ENCODE assay signal across 16 cellular contexts in the genomic region with DNA sequence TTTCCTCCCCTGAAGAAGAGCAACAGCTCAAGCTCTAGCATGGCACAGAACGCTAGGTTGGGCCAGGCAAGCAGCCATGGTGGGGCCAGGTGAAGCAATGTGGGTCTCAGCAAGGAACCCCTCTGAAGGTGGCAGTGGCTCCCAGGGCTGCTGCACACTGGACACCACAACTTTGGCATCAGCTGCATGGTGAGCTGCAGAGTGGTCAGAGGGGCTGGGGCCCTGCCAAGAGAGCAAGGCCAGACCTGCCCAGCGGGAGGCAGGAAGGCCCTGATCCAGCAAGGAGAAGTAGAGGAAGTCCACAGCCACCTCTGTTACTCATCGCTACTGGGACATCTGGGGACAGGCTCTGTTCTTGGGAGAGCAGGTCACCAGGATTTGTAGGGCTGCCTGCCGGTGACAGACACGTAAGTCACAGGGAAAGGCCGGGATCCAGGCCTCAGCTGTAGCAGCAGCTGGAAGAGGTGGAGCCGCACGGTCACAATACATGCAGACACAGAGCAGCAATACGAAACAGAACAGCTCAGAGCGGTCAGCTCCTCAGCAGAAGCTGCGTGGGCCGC. TPM values are rescaled to one million over a fixed set of nuclear protein-coding genes. Genes with fewer than 3 reads are reported as not detected.
DNase-seq lines count a peak whose midpoint lies in the region; ATAC-seq and TF ChIP-seq lines count a peak whose summit lies in the region.
"Had no signal": no experiment of that assay in that cellular context is flagged by ENCODE, and none has a peak within 500 bp of the region (broad histone marks: within the 10 kb centered on the region; RNA-seq: fewer than 3 reads in every experiment).

No MANE protein-coding gene starts in this region.

- ATAC-seq in left lobe of liver (no peak), psoas muscle (peak; percentile 27 to 71 (median 38)), HG02973 (IDR thresholded peaks at IDR 0.05; ENCODE audit: unreplicated experiment) (no peak)
- ATAC-seq: CD8-positive, alpha-beta T cell had no signal

- H3K27ac ChIP-seq in RWPE1: peak overlapping the region; percentile 56
- H3K27ac ChIP-seq in psoas muscle: no peak overlapping the region
- H3K27ac ChIP-seq: SJCRH30 had no signal

- POLR2A ChIA-PET in RWPE1 (lab: Yijun Ruan, JAX; ENCODE audit: low non-redundant PET): interaction anchor here (1.2 to 1.4 kb wide), 2 partner anchors 12 to 37 kb away, joined by 3 read pairs; a partner anchor contains a TSS

- no peaks in the 10 kb centered on the region for H3K4me1 ChIP-seq in psoas muscle
- H3K4me1 ChIP-seq: HAP-1, SJCRH30 had no signal

- no peaks in the 10 kb centered on the region for H3K9me3 ChIP-seq in MG63
- no peaks in the 10 kb centered on the region for H3K9me3 ChIP-seq in psoas muscle
- H3K9me3 ChIP-seq: BE2C, HAP-1, SJCRH30 had no signal

- WGBS in psoas muscle, 3 donors: 84 to 88% (median 85%) methylated on average over 12 of the region's 12 CpGs

- TF ChIP-seq CTCF in RWPE1 (conservative IDR thresholded peaks at IDR 0.05; ENCODE audit: low read depth) (no peak), psoas muscle (IDR thresholded peaks at IDR 0.05) (no peak)

- intact Hi-C loops in psoas muscle (cut with DNase I): no loop called here

- CTCF ChIA-PET in RWPE1 (lab: Yijun Ruan, JAX): interaction anchor here (1.3 to 4.0 kb wide), 2 partner anchors 13 to 36 kb away, joined by 6 to 13 read pairs; no protein-coding TSS in a partner anchor

- H3K36me3 ChIP-seq in MG63: peaks cover 20% of the 10 kb centered on the region
- peaks cover 0 to 92% of the 10 kb centered on the region in 2 donors for H3K36me3 ChIP-seq in psoas muscle (ENCODE audit: insufficient read depth in 1 of 2, low read depth in 1 of 2)
- H3K36me3 ChIP-seq: SJCRH30 had no signal

- DNase-seq in MG63: peak; percentile 54
- no peak for DNase-seq in RWPE1 (ENCODE audit: low spot score)
- peak; percentile 38 for DNase-seq in left lobe of liver (ENCODE audit: low spot score)
- peak in 1 of 2 donors; percentile 42 for DNase-seq in psoas muscle
- no peak for DNase-seq in GM03348 (ENCODE audit: low spot score)
- no peak for DNase-seq in kidney tubule cell (ENCODE audit: low spot score)
- DNase-seq: BE2C; CD8-positive, alpha-beta T cell; KBM-7; NCI-H1092 treated with DMSO at 0.1 percent for 48 hours; NCI-H2081 treated with DMSO at 0.1 percent for 48 hours; NCI-H226; NCI-H526; SJCRH30 had no signal

- no peaks in the 10 kb centered on the region for H3K27me3 ChIP-seq in MG63
- H3K27me3 ChIP-seq in psoas muscle (ENCODE audit: insufficient read depth in 3 of 3, low read length in 2 of 3): no peaks in the 10 kb centered on the region
- H3K27me3 ChIP-seq: BE2C, SJCRH30 had no signal

- H3K4me3 ChIP-seq in MG63 (no peak overlapping the region), psoas muscle (no peak overlapping the region)
- H3K4me3 ChIP-seq: HAP-1, SJCRH30 had no signal

RNA-seq across cellular contexts. Expression of a gene that starts 12.4 kb away (rescaled TPM):
- total RNA-seq in MG63 (2014; rRNA removed; shearing (Covaris generic); ENCODE audit: low replicate concordance): 50.5 and 60.2 TPM in 2 replicates
- total RNA-seq in left lobe of liver (37.9 TPM), psoas muscle (10 to 100 TPM; 10.3 to 20.6 (median 17.5) TPM)
- polyA plus RNA-seq in psoas muscle: 10 to 100 TPM in 2 of 3 donors, 1 to 10 TPM in 1; 7.7 to 25.1 (median 12.1) TPM

RNA-seq across cellular contexts. Expression of a gene that starts 12.9 kb away (rescaled TPM):
- 15.0 and 70.0 TPM in 2 replicates for total RNA-seq in MG63 (2014; rRNA removed; shearing (Covaris generic); ENCODE audit: low replicate concordance)
- 23.7 TPM for total RNA-seq in left lobe of liver
- 10 to 100 TPM; 12.9 to 28.9 (median 21.0) TPM for total RNA-seq in psoas muscle
- polyA plus RNA-seq in psoas muscle: 10 to 100 TPM; 25.2 to 37.0 (median 31.5) TPM

RNA-seq across cellular contexts. Expression of a gene that starts 16.2 kb away (rescaled TPM):
- 12.9 and 36.0 TPM in 2 replicates for total RNA-seq in MG63 (2014; rRNA removed; shearing (Covaris generic); ENCODE audit: low replicate concordance)
- 176 TPM for total RNA-seq in left lobe of liver
- total RNA-seq in psoas muscle: 10 to 100 TPM; 10.9 to 30.4 (median 16.5) TPM
- polyA plus RNA-seq in psoas muscle: 10 to 100 TPM in 1 of 3 donors, 1 to 10 TPM in 2; 7.2 to 17.6 (median 7.5) TPM

RNA-seq across cellular contexts. Expression of a gene that starts 16.4 kb away (rescaled TPM):
- total RNA-seq in MG63 (2014; rRNA removed; shearing (Covaris generic); ENCODE audit: low replicate concordance): 170 and 250 TPM in 2 replicates
- total RNA-seq in left lobe of liver (105 TPM), psoas muscle (100 to 1,000 TPM; 156 to 187 (median 175) TPM)
- polyA plus RNA-seq in psoas muscle: 100 to 1,000 TPM; 111 to 161 (median 131) TPM

RNA-seq across cellular contexts. Expression of a gene that starts 43.1 kb away (rescaled TPM):
- total RNA-seq in MG63 (2014; rRNA removed; shearing (Covaris generic); ENCODE audit: low replicate concordance): 7.5 and 12.3 TPM in 2 replicates
- total RNA-seq in left lobe of liver: 1.7 TPM
- 1 to 10 TPM; 3.5 to 6.4 (median 4.8) TPM for total RNA-seq in psoas muscle
- 10 to 100 TPM in 2 of 3 donors, 1 to 10 TPM in 1; 5.6 to 18.0 (median 10.8) TPM for polyA plus RNA-seq in psoas muscle

Comparison
In these comparisons a context has a peak if more than half of its experiments do, and no peak if none do; other contexts are left out.
1. DNase-seq: peak in MG63 (single experiment) and left lobe of liver (single experiment); none in RWPE1 (single experiment), GM03348 (single experiment) and kidney tubule cell (single experiment).
2. ATAC-seq: peak in psoas muscle (4 of 4); none in left lobe of liver (single experiment) and HG02973 (single experiment).